Comparison of ENCODE assay signal across 9 cellular contexts in genomic region chrX:86181325-86181724, GRCh38. TPM values are rescaled to one million over a fixed set of nuclear protein-coding genes. Genes with fewer than 3 reads are reported as not detected.
"Had no signal": no experiment of that assay in that cellular context is flagged by ENCODE, and none has a peak within 500 bp of the region (broad histone marks: within the 10 kb centered on the region; RNA-seq: fewer than 3 reads in every experiment).

No MANE protein-coding gene starts in this region.

RNA-seq across cellular contexts. Expression of gene DACH2, which starts 33.1 kb away (rescaled TPM):
- total RNA-seq: OCI-LY7, PC-3, PC-9, Right ventricle myocardium inferior, Right ventricle myocardium superior, RPMI7951, SJCRH30, SJSA1, SK-MEL-5 had no signal
